In genomic region chr16:15323373-15323772, GRCh38 we compare ENCODE assay signal across 1 cellular context. TPM values are rescaled to one million over a fixed set of nuclear protein-coding genes. Genes with fewer than 3 reads are reported as not detected.
"Had no signal": no experiment of that assay in that cellular context is flagged by ENCODE, and none has a peak within 500 bp of the region (broad histone marks: within the 10 kb centered on the region; RNA-seq: fewer than 3 reads in every experiment).

No MANE protein-coding gene starts in this region.

RNA-seq across cellular contexts. Expression of gene NPIPA5, which starts 54.7 kb away (rescaled TPM):
- polyA plus RNA-seq: GM23248 had no signal
